Comparison of ENCODE assay signal across 8 cellular contexts in genomic region chr3:24494616-24495333, GRCh38. TPM values are rescaled to one million over a fixed set of nuclear protein-coding genes. Genes with fewer than 3 reads are reported as not detected.
DNase-seq lines count a peak whose midpoint lies in the region; ATAC-seq and TF ChIP-seq lines count a peak whose summit lies in the region.

Gene THRB (minus strand): TSS chr3:24494850.

- DNase-seq in Daoy (ENCODE audit: low read depth) (peak; percentile 49), GM23248 (peak; percentile 83), PC-9 (peak; percentile 49 to 75), right lobe of liver (peak; percentile 75 to 86 (median 84)), NCI-H128 (lab: John Stamatoyannopoulos, UW; ENCODE audit: unreplicated experiment) (no peak)
- no peak for DNase-seq in stimulated activated naive CD8-positive, alpha-beta T cell treated with anti-CD3 and anti-CD28 coated beads, Interleukin-15, amount 100 ng/mL, for 72 hours

- no peaks in the 10 kb centered on the region for H3K9me2 ChIP-seq in GM23248 (ENCODE audit: insufficient read depth)
- no peaks in the 10 kb centered on the region for H3K9me2 ChIP-seq in PC-9 (ENCODE audit: insufficient read depth)

- peak within 1 kb of the TSS; percentile 69 to 70 for H3K4me3 Mint-ChIP-seq in stimulated activated naive CD8-positive, alpha-beta T cell treated with anti-CD3 and anti-CD28 coated beads, Interleukin-15, amount 100 ng/mL, for 72 hours

- BruUV-seq in PC-9 (replicated peaks; lab: Mats Ljungman, UMichigan) = no TSS peak

- no peaks in the 10 kb centered on the region for H3K9me3 Mint-ChIP-seq in stimulated activated naive CD8-positive, alpha-beta T cell treated with anti-CD3 and anti-CD28 coated beads, Interleukin-15, amount 100 ng/mL, for 72 hours

- in situ Hi-C loops in GM23248 (cut with MboI) = no loop called here

- H3F3A ChIP-seq in GM23248 (ENCODE audit: insufficient read depth) (peaks cover 19% of the 10 kb centered on the region; the same call in 1 of the 2 replicates), PC-9 (ENCODE audit: insufficient read depth, low read depth) (peaks cover 21% of the 10 kb centered on the region)

- H3K4me1 ChIP-seq in GM23248 (ENCODE audit: insufficient read depth) = peaks cover 24% of the 10 kb centered on the region
- H3K4me1 ChIP-seq in PC-9 (replicated peaks; ENCODE audit: insufficient read depth) = peaks cover 46% of the 10 kb centered on the region
- no peaks in the 10 kb centered on the region for H3K4me1 ChIP-seq in ectodermal cell (ENCODE audit: control insufficient read depth, insufficient read depth, low read length)
- peaks cover 0 to 44% (median 5%) of the 10 kb centered on the region in 4 donors for H3K4me1 ChIP-seq in right lobe of liver

- H3K36me3 ChIP-seq in GM23248 (ENCODE audit: low read depth) (no peaks in the 10 kb centered on the region), PC-9 (ENCODE audit: low read depth) (no peaks in the 10 kb centered on the region), ectodermal cell (ENCODE audit: control insufficient read depth, insufficient read depth, low read length) (no peaks in the 10 kb centered on the region), right lobe of liver (no peaks in the 10 kb centered on the region)

- H3K9me3 ChIP-seq in GM23248 (ENCODE audit: low read depth) (no peaks in the 10 kb centered on the region), PC-9 (ENCODE audit: insufficient read depth, low read depth) (no peaks in the 10 kb centered on the region), ectodermal cell (ENCODE audit: control insufficient read depth, low read length) (no peaks in the 10 kb centered on the region), right lobe of liver (no peaks in the 10 kb centered on the region)

- H2AFZ ChIP-seq in GM23248 = peak within 1 kb of the TSS; percentile 87
- peak within 1 kb of the TSS; percentile 85 for H2AFZ ChIP-seq in PC-9

- H3K4me1 Mint-ChIP-seq in stimulated activated naive CD8-positive, alpha-beta T cell treated with anti-CD3 and anti-CD28 coated beads, Interleukin-15, amount 100 ng/mL, for 72 hours = peaks cover 12% of the 10 kb centered on the region

- no peak within 1 kb of the TSS for H3K27ac Mint-ChIP-seq in stimulated activated naive CD8-positive, alpha-beta T cell treated with anti-CD3 and anti-CD28 coated beads, Interleukin-15, amount 100 ng/mL, for 72 hours

- H3K4me3 ChIP-seq in GM23248 (peak within 1 kb of the TSS; percentile 77), PC-9 (peak within 1 kb of the TSS; percentile 65), ectodermal cell (ENCODE audit: insufficient read depth, low read depth, low read length) (peak within 1 kb of the TSS; percentile 67), right lobe of liver (peak within 1 kb of the TSS; percentile 61 to 72 (median 68))

- H3K27me3 ChIP-seq in GM23248 (replicated peaks; ENCODE audit: insufficient read depth) (no peaks in the 10 kb centered on the region), PC-9 (ENCODE audit: insufficient read depth, low read depth) (no peaks in the 10 kb centered on the region), ectodermal cell (ENCODE audit: control insufficient read depth, insufficient read depth, low read length, poor library complexity, severe bottlenecking) (peaks cover 52% of the 10 kb centered on the region), right lobe of liver (no peaks in the 10 kb centered on the region)

- H3K4me2 ChIP-seq in GM23248 (ENCODE audit: unreplicated experiment) (peak within 1 kb of the TSS; percentile 91), PC-9 (peak within 1 kb of the TSS; percentile 90)

- ATAC-seq in right lobe of liver (peak; percentile 47 to 75 (median 64)), HG03045 (IDR thresholded peaks at IDR 0.05; ENCODE audit: unreplicated experiment) (no peak)
- ATAC-seq in stimulated activated naive CD8-positive, alpha-beta T cell treated with anti-CD3 and anti-CD28 coated beads, Interleukin-15, amount 100 ng/mL, for 72 hours = peak; percentile 45

- peak; percentile 85 for TF ChIP-seq POLR2A in right lobe of liver (IDR thresholded peaks at IDR 0.05)

- intact Hi-C loops in PC-9 (cut with micrococcal nuclease; ENCODE audit: unreplicated experiment) = loop anchor here (1.0 to 5.0 kb wide), 8 partner anchors 44 to 495 kb away; no protein-coding TSS in a partner anchor
- intact Hi-C loops in right lobe of liver (cut with DNase I) = loop anchor here in 1 of 2 donors (10.0 kb wide), 1 partner anchor 130 kb away; no protein-coding TSS in a partner anchor

- CTCF ChIA-PET in PC-9 (lab: Charles Lee) = interaction anchor here (0.6 to 1.6 kb wide), 2 partner anchors 29 to 545 kb away, joined by 3 to 5 read pairs; no protein-coding TSS in a partner anchor

- H3K9ac ChIP-seq in GM23248 = peak within 1 kb of the TSS; percentile 80

- H4K20me1 ChIP-seq in GM23248 (ENCODE audit: insufficient read depth) (no peaks in the 10 kb centered on the region), PC-9 (ENCODE audit: insufficient read depth) (no peaks in the 10 kb centered on the region)

- WGBS in GM23248 (ENCODE audit: low coverage in 1 of 2, low lambda C conversion rate in 2 of 2, missing lambda C conversion rate in 2 of 2), 2 experiments = 1 to 2% methylated on average over 39 to 54 of the region's 82 CpGs
- 0% methylated on average over 82 of the region's 82 CpGs for WGBS in ectodermal cell, 2 experiments
- 0% methylated on average over 9 of the region's 82 CpGs for WGBS in right lobe of liver (ENCODE audit: insufficient coverage, low coverage, low lambda C conversion rate, missing lambda C conversion rate)

- H3K27ac ChIP-seq in GM23248 (peak within 1 kb of the TSS; percentile 37), PC-9 (peak within 1 kb of the TSS; percentile 89), ectodermal cell (ENCODE audit: insufficient read depth, low read depth, low read length, poor library complexity, severe bottlenecking) (no peak within 1 kb of the TSS), right lobe of liver (peak within 1 kb of the TSS; percentile 91 to 98 (median 96))

- H3K27me3 Mint-ChIP-seq in stimulated activated naive CD8-positive, alpha-beta T cell treated with anti-CD3 and anti-CD28 coated beads, Interleukin-15, amount 100 ng/mL, for 72 hours = peaks cover 72% of the 10 kb centered on the region

- POLR2A ChIA-PET in PC-9 (lab: Charles Lee; ENCODE audit: unreplicated experiment) = interaction anchor here (0.6 to 0.7 kb wide), 2 partner anchors 30 to 231 kb away, joined by 6 to 8 read pairs; no protein-coding TSS in a partner anchor

- peak; percentile 36; the same call in 1 of the 2 replicates for TF ChIP-seq CTCF in PC-9 (conservative IDR thresholded peaks at IDR 0.05)
- TF ChIP-seq CTCF in right lobe of liver (IDR thresholded peaks at IDR 0.05) = peak in 3 of 4 donors; percentile 16 to 28 (median 19)

- H3K79me2 ChIP-seq in GM23248 (ENCODE audit: insufficient read depth) = peaks cover 38% of the 10 kb centered on the region
- peaks cover 41% of the 10 kb centered on the region for H3K79me2 ChIP-seq in PC-9 (ENCODE audit: low read depth)

RNA-seq across cellular contexts. Expression of gene THRB, which starts in this region (rescaled TPM):
- 0.15 and 0.86 TPM in 2 replicates for total RNA-seq in Daoy (2014; rRNA removed; shearing (Covaris generic))
- total RNA-seq in GM23248 (2014; rRNA removed; shearing (Covaris generic)) = 2.9 and 5.1 TPM in 2 replicates
- 3.3 and 3.9 TPM in 2 replicates for polyA plus RNA-seq in GM23248 (2016; fragmentation: Nextera tagmentation; extraction: Ambion mirVana)
- 9.7 and 11.2 TPM in 2 replicates for total RNA-seq in PC-9 (2021)
- polyA plus RNA-seq in ectodermal cell (2013, experiment 1 of 4) = 0.30 TPM
- 0.64 TPM for polyA plus RNA-seq in ectodermal cell (2013, experiment 2 of 4)
- polyA plus RNA-seq in ectodermal cell (2013, experiment 3 of 4) = 0.16 TPM
- 0.41 TPM for polyA plus RNA-seq in ectodermal cell (2013, experiment 4 of 4)
- 10 to 100 TPM; 14.5 to 29.5 (median 17.3) TPM for total RNA-seq in right lobe of liver

Comparison
In these comparisons a context has a peak if more than half of its experiments do, and no peak if none do; other contexts are left out.
1. Peak in DNase-seq in Daoy; RNA of the gene not detected or under 1 TPM.
2. DNase-seq: peak in GM23248 (single experiment), PC-9 (2 of 2) and right lobe of liver (3 of 3); none in stimulated activated naive CD8-positive, alpha-beta T cell treated with anti-CD3 and anti-CD28 coated beads, Interleukin-15, amount 100 ng/mL, for 72 hours (0 of 2) and NCI-H128 (single experiment).
3. Peak in every context shown above with its lines, with median percentiles within 50 percentile points of each other: H3K4me3 ChIP-seq.